ENCODE assay signal across 2 cellular contexts in genomic region chr19:44850641-44851109, GRCh38.
TF ChIP-seq lines count a peak whose summit lies in the region.

No MANE protein-coding gene starts in this region.

TF ChIP-seq in WTC11, 78 proteins besides CTCF, POLR2A, EP300 and RAD21:
- TF ChIP-seq GABPB1 (CRISPR knock-in tag; IDR thresholded peaks at IDR 0.05) = no peak
- no peak for TF ChIP-seq ZNF263 (CRISPR knock-in tag; IDR thresholded peaks at IDR 0.05; ENCODE audit: low read depth)
- TF ChIP-seq HMGXB4 (CRISPR knock-in tag; IDR thresholded peaks at IDR 0.05) = no peak
- no peak for TF ChIP-seq ZBTB21 (CRISPR knock-in tag; IDR thresholded peaks at IDR 0.05; ENCODE audit: borderline replicate concordance)
- 0 out of 2 replicates have a peak, but pooled peaks have one; percentile 39 for TF ChIP-seq ARID4B (CRISPR knock-in tag; IDR thresholded peaks at IDR 0.05; ENCODE audit: borderline replicate concordance)
- no peak for TF ChIP-seq ZNF425 (CRISPR knock-in tag; conservative IDR thresholded peaks at IDR 0.05)
TF ChIP-seq in WTC11: peak in this region for 1.

TF ChIP-seq in HepG2, 621 proteins besides CTCF, POLR2A, EP300 and RAD21:
- TF ChIP-seq RBFOX2 (IDR thresholded peaks at IDR 0.05; ENCODE audit: low read depth, low read length) = 0 out of 2 replicates have a peak, but pooled peaks have one; percentile 20
- TF ChIP-seq ZNF670 (CRISPR knock-in tag; IDR thresholded peaks at IDR 0.05; ENCODE audit: borderline replicate concordance) = 0 out of 2 replicates have a peak, but pooled peaks have one; percentile 43
- no peak for TF ChIP-seq ZMYM4 (CRISPR knock-in tag; IDR thresholded peaks at IDR 0.05)
- peak; percentile 54 for TF ChIP-seq AGO2 (optimal IDR thresholded peaks at IDR 0.05; ENCODE audit: low read depth, low read length)
TF ChIP-seq in HepG2: peak in this region for 3.
